ENCODE assay signal across 8 cellular contexts in the genomic region with DNA sequence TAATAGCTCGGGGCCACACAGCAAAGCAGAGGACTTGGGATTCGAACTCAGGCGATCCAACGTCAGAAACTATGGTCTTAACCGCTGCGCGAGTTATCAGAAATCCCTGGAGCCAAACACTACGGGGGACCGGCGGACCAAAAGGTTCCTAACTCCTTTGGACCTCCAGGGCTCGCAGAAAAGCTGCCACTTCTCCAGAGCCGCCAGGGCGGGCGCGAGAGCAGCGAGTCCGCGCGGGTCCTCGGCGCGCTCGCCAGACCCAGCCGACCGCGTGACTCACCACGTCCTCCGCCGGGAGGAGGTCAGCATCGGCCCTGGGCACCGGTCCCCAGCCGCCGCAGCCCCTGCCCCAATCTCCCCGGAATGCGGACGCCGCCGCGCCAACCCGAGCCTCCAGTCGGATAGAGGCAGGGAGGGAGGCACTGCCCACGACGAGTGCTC. TPM values are rescaled to one million over a fixed set of nuclear protein-coding genes. Genes with fewer than 3 reads are reported as not detected.
DNase-seq lines count a peak whose midpoint lies in the region; ATAC-seq and TF ChIP-seq lines count a peak whose summit lies in the region.
"Had no signal": no experiment of that assay in that cellular context is flagged by ENCODE, and none has a peak within 500 bp of the region (broad histone marks: within the 10 kb centered on the region; RNA-seq: fewer than 3 reads in every experiment).

No MANE protein-coding gene starts in this region.

- H3K27me3 ChIP-seq in RWPE2 (ENCODE audit: insufficient read depth, poor library complexity, severe bottlenecking) (peaks cover 100% of the 10 kb centered on the region), heart right ventricle (peaks cover 36 to 100% (median 100%) of the 10 kb centered on the region in 7 donors)

- H3K36me3 ChIP-seq in RWPE2 (ENCODE audit: low read depth) = no peaks in the 10 kb centered on the region
- H3K36me3 ChIP-seq in heart right ventricle = no peaks in the 10 kb centered on the region

- peak; percentile 39; the same call in 2 of the 3 replicates for ATAC-seq in RWPE2 (ENCODE audit: low read depth)
- ATAC-seq in heart right ventricle = peak; percentile 34 to 79 (median 64)
- ATAC-seq in sciatic nerve = peak; percentile 77

- TF ChIP-seq CTCF in RWPE2 (IDR thresholded peaks at IDR 0.05; ENCODE audit: poor library complexity, severe bottlenecking) (no peak), heart right ventricle (IDR thresholded peaks at IDR 0.05) (peak in 3 of 9 donors; percentile 19 to 37 (median 24))

- intact Hi-C loops in heart right ventricle (cut with DNase I) (loop anchor here in 1 of 10 donors (10.0 kb wide), 1 partner anchor 169 kb away; no protein-coding TSS in a partner anchor), sciatic nerve (cut with DNase I) (no loop called here)

- 2% methylated on average over 43 of the region's 43 CpGs for WGBS in heart right ventricle, 2 donors

- H3K4me3 ChIP-seq in RWPE2 (ENCODE audit: severe bottlenecking) (no peak overlapping the region), heart right ventricle (peak overlapping the region; percentile 3 to 48 (median 37))

- H3K9me3 ChIP-seq in RWPE2 (ENCODE audit: severe bottlenecking) (no peaks in the 10 kb centered on the region), heart right ventricle (no peaks in the 10 kb centered on the region)

- H3K27ac ChIP-seq in RWPE2 (ENCODE audit: poor library complexity, severe bottlenecking) (no peak overlapping the region), heart right ventricle (no peak overlapping the region)

- H3K4me1 ChIP-seq in RWPE2 (ENCODE audit: insufficient read depth, poor library complexity, severe bottlenecking) (no peaks in the 10 kb centered on the region), heart right ventricle (peaks cover 8 to 36% (median 26%) of the 10 kb centered on the region in 9 donors)

- DNase-seq in GM03348 (ENCODE audit: low spot score) = peak; percentile 72
- no peak for DNase-seq in RWPE2 (ENCODE audit: low spot score)
- DNase-seq in heart right ventricle = no peak
- DNase-seq in sciatic nerve (ENCODE audit: low spot score) = peak; percentile 67
- DNase-seq in T1000 (lab: John Stamatoyannopoulos, UW) = no peak
- DNase-seq in NCI-H526 treated with DMSO at 0.1 percent for 48 hours (lab: John Stamatoyannopoulos, UW) = no peak
- no peak for DNase-seq in NCI-H446 treated with DMSO at 0.1 percent for 48 hours (lab: John Stamatoyannopoulos, UW)

RNA-seq across cellular contexts. Expression of a gene that starts 6.0 kb away (rescaled TPM):
- total RNA-seq in heart right ventricle (under 1 TPM in 5 of 10 donors, not detected in 5; 0.05 to 0.07 (median 0.06) TPM), sciatic nerve (1.1 TPM)
- polyA plus RNA-seq in heart right ventricle = under 1 TPM; 0.01 to 0.07 TPM
- total RNA-seq: renal cortical epithelial cell had no signal

Comparison
In these comparisons a context has a peak if more than half of its experiments do, and no peak if none do; other contexts are left out.
1. DNase-seq: peak in GM03348 (single experiment) and sciatic nerve (single experiment); none in RWPE2 (single experiment), heart right ventricle (0 of 2), T1000 (single experiment), NCI-H526 treated with DMSO at 0.1 percent for 48 hours (single experiment) and NCI-H446 treated with DMSO at 0.1 percent for 48 hours (single experiment).
2. Peak in every context shown above with its lines, with median percentiles within 50 percentile points of each other: ATAC-seq.